ENCODE assay signal across 29 cellular contexts in the genomic region with DNA sequence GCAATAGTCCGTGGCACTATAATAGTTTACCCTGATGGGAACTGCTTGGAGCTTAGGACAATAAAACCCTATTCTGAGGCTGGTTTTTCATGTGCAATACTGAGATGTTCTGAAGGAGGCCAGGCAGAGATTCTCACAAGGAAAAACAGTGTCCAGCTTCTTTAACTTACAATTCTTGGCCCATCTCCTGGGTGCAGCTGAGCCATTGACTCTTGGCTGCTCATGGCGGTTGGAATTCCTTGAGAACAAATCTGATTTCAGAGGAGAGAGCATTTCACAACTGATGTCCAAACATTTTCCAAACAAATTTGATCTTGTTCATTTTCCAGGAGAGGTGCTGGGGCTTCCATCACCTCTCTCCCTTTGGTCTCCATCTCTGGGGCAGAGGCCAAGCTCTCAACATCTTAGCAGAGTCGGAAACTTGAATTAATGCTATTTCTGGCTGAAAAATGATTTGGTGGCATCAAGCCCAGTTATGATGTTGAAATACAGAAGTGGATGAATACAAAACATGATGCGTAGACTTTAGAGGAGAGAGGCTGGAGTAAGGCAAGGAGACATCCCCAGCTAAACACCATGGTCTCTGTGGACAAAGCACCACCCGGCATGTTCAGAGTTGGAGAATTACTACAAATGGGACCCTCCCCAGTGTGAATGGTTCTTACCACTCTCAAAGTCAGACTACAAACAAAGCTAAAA.
"Had no signal": no experiment of that assay in that cellular context is flagged by ENCODE, and none has a peak within 500 bp of the region (broad histone marks: within the 10 kb centered on the region; RNA-seq: fewer than 3 reads in every experiment).

No MANE protein-coding gene starts in this region.

- H3K36me3 ChIP-seq: adrenal gland, esophagus squamous epithelium, right lobe of liver, thoracic aorta, uterus, WERI-Rb-1 had no signal

- H3K27ac ChIP-seq: adrenal gland, hepatocyte, parathyroid adenoma, right lobe of liver, thoracic aorta, uterus, WERI-Rb-1 had no signal

- H3K27me3 ChIP-seq: hepatocyte, right lobe of liver, uterus had no signal

- H3K27me3 Mint-ChIP-seq: activated naive CD8-positive, alpha-beta T cell treated with anti-CD3 and anti-CD28 coated beads for 36 hours; stimulated activated naive CD8-positive, alpha-beta T cell treated with anti-CD3 and anti-CD28 coated beads, Interleukin-15, Interleukin-2, amounts not matched to agents 100 ng/mL and 50 ng/mL, for 24 hours had no signal

- H3K27ac Mint-ChIP-seq: activated naive CD4-positive, alpha-beta T cell treated with anti-CD3 and anti-CD28 coated beads for 36 hours; activated naive CD8-positive, alpha-beta T cell treated with anti-CD3 and anti-CD28 coated beads for 36 hours; activated T-helper 1 cell treated with anti-CD3 and anti-CD28 coated beads, Interleukin-12 subunit alpha, Interleukin-12 subunit beta, Interleukin-2, Interleukin-4 antibody, amounts not matched to agents 30 ng/mL and 10 ng/mL and 1 ng/mL, durations not matched to agents 14 hours and 24 hours and 36 hours; dendritic cell treated with granulocyte-macrophage colony-stimulating factor and Interleukin-4, amounts not matched to agents 40 ng/mL and 50 ng/mL, for 4 days; nephron progenitor cell; stimulated activated effector memory CD8-positive, alpha-beta T cell treated with anti-CD3 and anti-CD28 coated beads, Interleukin-12 subunit alpha, Interleukin-12 subunit beta, amount 100 ng/mL, for 72 hours; stimulated activated naive CD8-positive, alpha-beta T cell treated with anti-CD3 and anti-CD28 coated beads, Interleukin-15, Interleukin-2, amounts not matched to agents 100 ng/mL and 50 ng/mL, for 24 hours; T-helper 1 cell treated with Interleukin-12 subunit alpha and Interleukin-12 subunit beta and Interleukin-4 antibody, amounts not matched to agents 30 μg/mL and 1 μg/mL, for 36 hours had no signal

- H3K9me3 Mint-ChIP-seq: activated naive CD4-positive, alpha-beta T cell treated with anti-CD3 and anti-CD28 coated beads for 36 hours; activated naive CD8-positive, alpha-beta T cell treated with anti-CD3 and anti-CD28 coated beads for 36 hours; activated T-helper 1 cell treated with anti-CD3 and anti-CD28 coated beads, Interleukin-12 subunit alpha, Interleukin-12 subunit beta, Interleukin-2, Interleukin-4 antibody, amounts not matched to agents 30 ng/mL and 10 ng/mL and 1 ng/mL, durations not matched to agents 14 hours and 24 hours and 36 hours; dendritic cell treated with granulocyte-macrophage colony-stimulating factor and Interleukin-4, amounts not matched to agents 40 ng/mL and 50 ng/mL, for 4 days; nephron progenitor cell; stimulated activated effector memory CD8-positive, alpha-beta T cell treated with anti-CD3 and anti-CD28 coated beads, Interleukin-12 subunit alpha, Interleukin-12 subunit beta, amount 100 ng/mL, for 72 hours; stimulated activated naive CD8-positive, alpha-beta T cell treated with anti-CD3 and anti-CD28 coated beads, Interleukin-15, Interleukin-2, amounts not matched to agents 100 ng/mL and 50 ng/mL, for 24 hours; T-helper 1 cell treated with Interleukin-12 subunit alpha and Interleukin-12 subunit beta and Interleukin-4 antibody, amounts not matched to agents 30 μg/mL and 1 μg/mL, for 36 hours had no signal

- H3K4me1 ChIP-seq: adrenal gland, esophagus squamous epithelium, parathyroid adenoma, right lobe of liver, uterus had no signal

- DNase-seq: activated CD4-positive, alpha-beta T cell treated with anti-CD3 and anti-CD28 coated beads for 48 hours; activated CD4-positive, alpha-beta T cell treated with anti-CD3 and anti-CD28 coated beads, Interleukin-2, amount 50 U/mL, for 48 hours; activated CD8-positive, alpha-beta memory T cell treated with anti-CD3 and anti-CD28 coated beads for 24 hours; activated effector memory CD4-positive, alpha-beta T cell treated with anti-CD3 and anti-CD28 coated beads, Interleukin-2, amount 50 U/mL, for 16 hours; activated naive CD4-positive, alpha-beta T cell treated with anti-CD3 and anti-CD28 coated beads for 36 hours; activated naive CD8-positive, alpha-beta T cell treated with anti-CD3 and anti-CD28 coated beads for 36 hours; adrenal gland; central memory CD4-positive, alpha-beta T cell; effector CD4-positive, alpha-beta T cell; esophagus squamous epithelium; kidney; nephron progenitor cell; right lobe of liver; small intestine; stimulated activated CD4-positive, alpha-beta T cell treated with anti-CD3 and anti-CD28 coated beads, Interleukin-4, amount 100 ng/mL, for 24 hours; T-helper 9 cell; trophoblast cell; WERI-Rb-1 had no signal

- H3K9me3 ChIP-seq: adrenal gland, esophagus squamous epithelium, right lobe of liver, thoracic aorta, uterus had no signal

- H3K4me3 Mint-ChIP-seq: activated naive CD4-positive, alpha-beta T cell treated with anti-CD3 and anti-CD28 coated beads for 36 hours; activated naive CD8-positive, alpha-beta T cell treated with anti-CD3 and anti-CD28 coated beads for 36 hours; activated T-helper 1 cell treated with anti-CD3 and anti-CD28 coated beads, Interleukin-12 subunit alpha, Interleukin-12 subunit beta, Interleukin-2, Interleukin-4 antibody, amounts not matched to agents 30 ng/mL and 10 ng/mL and 1 ng/mL, durations not matched to agents 14 hours and 24 hours and 36 hours; dendritic cell treated with granulocyte-macrophage colony-stimulating factor and Interleukin-4, amounts not matched to agents 40 ng/mL and 50 ng/mL, for 4 days; nephron progenitor cell; stimulated activated effector memory CD8-positive, alpha-beta T cell treated with anti-CD3 and anti-CD28 coated beads, Interleukin-12 subunit alpha, Interleukin-12 subunit beta, amount 100 ng/mL, for 72 hours; stimulated activated naive CD8-positive, alpha-beta T cell treated with anti-CD3 and anti-CD28 coated beads, Interleukin-15, Interleukin-2, amounts not matched to agents 100 ng/mL and 50 ng/mL, for 24 hours; T-helper 1 cell treated with Interleukin-12 subunit alpha and Interleukin-12 subunit beta and Interleukin-4 antibody, amounts not matched to agents 30 μg/mL and 1 μg/mL, for 36 hours had no signal

- ATAC-seq: activated CD4-positive, CD25-positive, alpha-beta regulatory T cell treated with anti-CD3 and anti-CD28 coated beads, Interleukin-2, amount 50 U/mL, for 24 hours; stimulated activated effector memory CD8-positive, alpha-beta T cell treated with anti-CD3 and anti-CD28 coated beads, Interleukin-12 subunit alpha, Interleukin-12 subunit beta, amount 100 ng/mL, for 72 hours had no signal

- H3K36me3 Mint-ChIP-seq: activated naive CD8-positive, alpha-beta T cell treated with anti-CD3 and anti-CD28 coated beads for 36 hours; stimulated activated effector memory CD8-positive, alpha-beta T cell treated with anti-CD3 and anti-CD28 coated beads, Interleukin-12 subunit alpha, Interleukin-12 subunit beta, amount 100 ng/mL, for 72 hours had no signal

- H3K4me3 ChIP-seq: adrenal gland, esophagus squamous epithelium, hepatocyte, lung, right lobe of liver, thoracic aorta, uterus had no signal
